8 cellular contexts compared by ENCODE assay signal in genomic region chr5:75511435-75512382, GRCh38. TPM values are rescaled to one million over a fixed set of nuclear protein-coding genes. Genes with fewer than 3 reads are reported as not detected.
DNase-seq lines count a peak whose midpoint lies in the region; ATAC-seq and TF ChIP-seq lines count a peak whose summit lies in the region.

Gene CERT1 (minus strand): TSS chr5:75511629. CDS start chr5:75511207, 422 bp downstream.
Gene POLK (plus strand): TSS chr5:75511891.

- no peaks in the 10 kb centered on the region for H3K27me3 Mint-ChIP-seq in activated naive CD4-positive, alpha-beta T cell treated with anti-CD3 and anti-CD28 coated beads, Interleukin-2, amount 50 U/mL, for 24 hours

- no peaks in the 10 kb centered on the region for H3K27me3 ChIP-seq in GM06990 (replicated peaks; ENCODE audit: control insufficient read depth, insufficient read depth, low read length)

- H3K4me3 ChIP-seq in GM06990 (replicated peaks; ENCODE audit: low read depth, low read length) = peak within 1 kb of the TSS; percentile 98

- H3K27ac ChIP-seq in temporal lobe (ENCODE audit: low read depth, low read length) = peak within 1 kb of the TSS; percentile 91

- no peak for TF ChIP-seq CTCF in GM06990 (IDR thresholded peaks at IDR 0.05; ENCODE audit: insufficient read depth, low read length, poor library complexity, severe bottlenecking)

- H3K27ac Mint-ChIP-seq in activated naive CD4-positive, alpha-beta T cell treated with anti-CD3 and anti-CD28 coated beads, Interleukin-2, amount 50 U/mL, for 24 hours = peak within 1 kb of the TSS; percentile 90

- peak; percentile 85 for ATAC-seq in HG02588 (IDR thresholded peaks at IDR 0.05; ENCODE audit: unreplicated experiment)
- ATAC-seq in SK-N-SH treated with all-trans-retinoic acid at 6 μM for 48 hours = peak; percentile 97

- H3K36me3 Mint-ChIP-seq in activated naive CD4-positive, alpha-beta T cell treated with anti-CD3 and anti-CD28 coated beads, Interleukin-2, amount 50 U/mL, for 24 hours = peaks cover 5% of the 10 kb centered on the region

- H3K9me3 Mint-ChIP-seq in activated naive CD4-positive, alpha-beta T cell treated with anti-CD3 and anti-CD28 coated beads, Interleukin-2, amount 50 U/mL, for 24 hours = no peaks in the 10 kb centered on the region

- no peaks in the 10 kb centered on the region for H3K36me3 ChIP-seq in GM06990 (ENCODE audit: control insufficient read depth, insufficient read depth, low read length)

- H3K4me1 Mint-ChIP-seq in activated naive CD4-positive, alpha-beta T cell treated with anti-CD3 and anti-CD28 coated beads, Interleukin-2, amount 50 U/mL, for 24 hours = peaks cover 51% of the 10 kb centered on the region

- peak within 1 kb of the TSS; percentile 97 for H3K4me3 Mint-ChIP-seq in activated naive CD4-positive, alpha-beta T cell treated with anti-CD3 and anti-CD28 coated beads, Interleukin-2, amount 50 U/mL, for 24 hours

- peak; percentile 97 for DNase-seq in GM06990 (ENCODE audit: extremely low read depth, insufficient read length)
- peak; percentile 95 for DNase-seq in NCI-H1092 (lab: John Stamatoyannopoulos, UW)
- peak; percentile 100 for DNase-seq in globus pallidus (ENCODE audit: low spot score)
- peak; percentile 99 for DNase-seq in occipital lobe (lab: John Stamatoyannopoulos, UW)

TF ChIP-seq in SK-N-SH treated with all-trans-retinoic acid at 6 μM for 48 hours, 23 proteins besides CTCF, POLR2A, EP300 and RAD21:
- TF ChIP-seq PATZ1 (CRISPR knock-in tag; IDR thresholded peaks at IDR 0.05; ENCODE audit: borderline replicate concordance) (no peak), OSR1 (CRISPR knock-in tag; IDR thresholded peaks at IDR 0.05) (no peak), TSHZ2 (CRISPR knock-in tag; IDR thresholded peaks at IDR 0.05) (peak; percentile 60), TCF4 (CRISPR knock-in tag; IDR thresholded peaks at IDR 0.05; ENCODE audit: borderline replicate concordance) (peak; percentile 46; the same call in 1 of the 2 replicates)

RNA-seq across cellular contexts. Expression of gene CERT1, which starts in this region (rescaled TPM):
- total RNA-seq in occipital lobe = 49.6 TPM
- 46.2 TPM for total RNA-seq in temporal lobe

RNA-seq across cellular contexts. Expression of gene POLK, which starts in this region (rescaled TPM):
- total RNA-seq in occipital lobe = 56.5 TPM
- 43.3 TPM for total RNA-seq in temporal lobe

Comparison
In these comparisons a context has a peak if more than half of its experiments do, and no peak if none do; other contexts are left out.
1. Peak in every context shown above with its lines: DNase-seq, ATAC-seq, H3K4me3 ChIP-seq and H3K27ac ChIP-seq.